ENCODE assay signal across 18 cellular contexts in the genomic region with DNA sequence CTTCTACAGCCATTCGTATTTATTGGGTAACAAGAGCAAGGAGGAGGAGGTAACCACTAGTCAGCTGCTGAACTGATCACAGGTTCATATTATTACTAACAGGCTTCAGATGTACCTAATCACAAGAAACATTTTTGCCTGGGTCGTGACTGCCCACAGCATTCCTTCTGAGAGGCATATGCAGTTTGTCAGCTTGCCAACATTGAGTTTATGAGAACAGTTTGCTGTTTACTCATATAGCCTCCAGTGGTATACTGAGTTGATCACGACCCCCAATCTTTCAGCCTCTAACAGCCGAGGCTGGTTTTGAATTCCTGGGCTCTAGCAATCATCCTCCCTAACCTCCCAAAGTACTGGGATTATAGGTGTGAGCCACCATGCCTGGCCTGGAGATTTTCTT.
DNase-seq lines count a peak whose midpoint lies in the region; ATAC-seq and TF ChIP-seq lines count a peak whose summit lies in the region.
"Had no signal": no experiment of that assay in that cellular context is flagged by ENCODE, and none has a peak within 500 bp of the region (broad histone marks: within the 10 kb centered on the region; RNA-seq: fewer than 3 reads in every experiment).

No MANE protein-coding gene starts in this region.

- no peak for TF ChIP-seq CTCF in AG09309 (IDR thresholded peaks at IDR 0.05; ENCODE audit: control insufficient read depth, insufficient read depth, low read depth, low read length, missing control alignments)
- TF ChIP-seq CTCF in astrocyte of the spinal cord (IDR thresholded peaks at IDR 0.05; ENCODE audit: low read depth, low read length) = no peak

- ATAC-seq in GM19328 (IDR thresholded peaks at IDR 0.05; ENCODE audit: unreplicated experiment) = no peak
- ATAC-seq in HG03095 (IDR thresholded peaks at IDR 0.05; ENCODE audit: unreplicated experiment) = no peak

- DNase-seq in AG09309 (ENCODE audit: low read depth) (peak; percentile 45), LHCN-M2 (ENCODE audit: low read depth) (peak; percentile 45), astrocyte of the spinal cord (ENCODE audit: low read depth, low spot score) (peak; percentile 36), foreskin melanocyte (peak; percentile 76), amygdala (lab: John Stamatoyannopoulos, UW) (no peak), NCI-H1092 treated with DMSO at 0.1 percent for 48 hours (lab: John Stamatoyannopoulos, UW) (no peak)
- DNase-seq: activated CD4-positive, alpha-beta memory T cell treated with anti-CD3 and anti-CD28 coated beads for 36 hours; Caco-2; naive B cell; NCI-H187; NCI-H524 treated with DMSO at 0.1 percent for 48 hours; OCI-M1; posterior cingulate gyrus; stimulated activated naive CD4-positive, alpha-beta T cell treated with Interleukin-2 at 50 U/mL for 16 hours; uterus had no signal

- in situ Hi-C loops in astrocyte of the spinal cord (cut with HindIII; ENCODE audit: low sequenced_read_pairs) = no loop called here

- H3K4me3 ChIP-seq in AG09309 (ENCODE audit: control insufficient read depth, low read depth, low read length) (no peak overlapping the region), astrocyte of the spinal cord (ENCODE audit: low read depth, low read length) (no peak overlapping the region)
- H3K4me3 ChIP-seq: coronary artery, uterus had no signal

Comparison
In these comparisons a context has a peak if more than half of its experiments do, and no peak if none do; other contexts are left out.
1. DNase-seq: peak in AG09309 (single experiment), LHCN-M2 (single experiment), astrocyte of the spinal cord (single experiment) and foreskin melanocyte (single experiment); none in amygdala (0 of 56) and NCI-H1092 treated with DMSO at 0.1 percent for 48 hours (single experiment).